13 cellular contexts compared by ENCODE assay signal in genomic region chr7:28708458-28708951, GRCh38.
A peak's percentile ranks its signal among the peaks of the same experiment; 100 is the strongest.
DNase-seq lines count a peak whose midpoint lies in the region; FAIRE-seq and TF ChIP-seq lines count a peak whose summit lies in the region.
"Had no signal": no experiment of that assay in that cellular context is flagged by ENCODE, and none has a peak within 500 bp of the region (broad histone marks: within the 10 kb centered on the region; RNA-seq: fewer than 3 reads in every experiment).

No MANE protein-coding gene starts in this region.

- peak; percentile 62 for FAIRE-seq in RCC 7860 (lab: Jason Lieb, UNC)
- FAIRE-seq: endometrium, GM12878 had no signal

- no peaks in the 10 kb centered on the region for H3K9me3 ChIP-seq in SJCRH30 (replicated peaks)
- no peaks in the 10 kb centered on the region for H3K9me3 ChIP-seq in ovary

- H3K36me3 ChIP-seq in SJCRH30 (no peaks in the 10 kb centered on the region; the same call in 1 of the 2 replicates), ovary (no peaks in the 10 kb centered on the region)

- intact Hi-C loops in ovary (cut with DNase I): no loop called here

- peak; percentile 90 for DNase-seq in Ammon's horn (ENCODE audit: low spot score)
- DNase-seq in RCC 7860 (ENCODE audit: low spot score): no peak
- peak; percentile 66 to 86 for DNase-seq in hippocampal formation (lab: John Stamatoyannopoulos, UW)
- DNase-seq in putamen (ENCODE audit: low spot score): peak; percentile 92
- no peak for DNase-seq in SHP77 (lab: John Stamatoyannopoulos, UW)
- no peak for DNase-seq in SJCRH30
- DNase-seq in SKM-1 treated with dmso at 0.1 percent for 144 hours (lab: John Stamatoyannopoulos, UW; ENCODE audit: unreplicated experiment): no peak
- DNase-seq in ovary: no peak
- DNase-seq: activated gamma-delta T cell treated with Interleukin-2 at 50 U/mL for 16 hours, NCI-H774 had no signal

- H3K4me3 ChIP-seq in SJCRH30: no peak overlapping the region
- no peak overlapping the region for H3K4me3 ChIP-seq in ovary
- H3K4me3 ChIP-seq: GM12878, lung had no signal

- H3K4me1 ChIP-seq in SJCRH30: no peaks in the 10 kb centered on the region
- no peaks in the 10 kb centered on the region for H3K4me1 ChIP-seq in ovary (ENCODE audit: insufficient read depth)

- TF ChIP-seq POLR2A in ovary (IDR thresholded peaks at IDR 0.05): no peak

- TF ChIP-seq EP300 in ovary (IDR thresholded peaks at IDR 0.05): no peak

- no peak for TF ChIP-seq CTCF in ovary (IDR thresholded peaks at IDR 0.05)

- no peaks in the 10 kb centered on the region for H3K27me3 ChIP-seq in SJCRH30
- H3K27me3 ChIP-seq in ovary: no peaks in the 10 kb centered on the region

- 50 to 63% (median 59%) methylated on average over 9 of the region's 9 CpGs for WGBS in ovary, 3 donors

- H3K27ac ChIP-seq in SJCRH30 (no peak overlapping the region), ovary (no peak overlapping the region)

Comparison
In these comparisons a context has a peak if more than half of its experiments do, and no peak if none do; other contexts are left out.
1. DNase-seq: peak in Ammon's horn (single experiment), hippocampal formation (2 of 2) and putamen (single experiment); none in RCC 7860 (single experiment), SHP77 (0 of 2), SJCRH30 (0 of 2), SKM-1 treated with dmso at 0.1 percent for 144 hours (single experiment) and ovary (0 of 5).